8 cellular contexts compared by ENCODE assay signal in genomic region chr20:34955232-34956040, GRCh38. TPM values are rescaled to one million over a fixed set of nuclear protein-coding genes. Genes with fewer than 3 reads are reported as not detected.
A peak's percentile ranks its signal among the peaks of the same experiment; 100 is the strongest.
DNase-seq lines count a peak whose midpoint lies in the region; ATAC-seq and TF ChIP-seq lines count a peak whose summit lies in the region.

GSS (minus strand) TSS chr20:34955806; CDS start chr20:34951852, 3,954 bp downstream.
MYH7B (plus strand) TSS chr20:34955868; CDS start chr20:34978006, 22,138 bp downstream.

- peak; percentile 90 for DNase-seq in NCI-H187 (lab: John Stamatoyannopoulos, UW)
- DNase-seq in T-helper 2 cell: peak; percentile 91 to 98 (median 95)
- peak; percentile 93 to 99 for DNase-seq in ascending aorta (ENCODE audit: low spot score in 2 of 2)
- peak; percentile 98 to 100 (median 100) for DNase-seq in right cardiac atrium
- DNase-seq in pulmonary artery endothelial cell (ENCODE audit: low read depth, low spot score): peak; percentile 77
- peak; percentile 97 to 99 for DNase-seq in uterus

- TF ChIP-seq POLR2A in uterus (IDR thresholded peaks at IDR 0.05): peak; percentile 82

- H3K9me3 ChIP-seq in ascending aorta (no peaks in the 10 kb centered on the region), right cardiac atrium (ENCODE audit: control insufficient read depth, low read length) (no peaks in the 10 kb centered on the region), uterus (no peaks in the 10 kb centered on the region)

- under 1% methylated on average over 62 of the region's 62 CpGs for WGBS in right cardiac atrium

- peak; percentile 49 to 85 (median 77) for TF ChIP-seq CTCF in ascending aorta (IDR thresholded peaks at IDR 0.05)
- TF ChIP-seq CTCF in uterus (IDR thresholded peaks at IDR 0.05): peak; percentile 44 to 72 (median 60)

- H3K27ac ChIP-seq in ascending aorta (peak within 1 kb of the TSS; percentile 89 to 91), right cardiac atrium (ENCODE audit: low read length) (peak within 1 kb of the TSS; percentile 71), uterus (peak within 1 kb of the TSS; percentile 91 to 92)

- H3K4me3 ChIP-seq in ascending aorta: peak within 1 kb of the TSS; percentile 60 to 74
- peak within 1 kb of the TSS; percentile 46 for H3K4me3 ChIP-seq in right cardiac atrium (ENCODE audit: low read length)
- H3K4me3 ChIP-seq in uterus: peak within 1 kb of the TSS; percentile 64 to 84

- ATAC-seq in GM18499 (IDR thresholded peaks at IDR 0.05; ENCODE audit: insufficient read depth, unreplicated experiment) (peak; percentile 67), HG02943 (IDR thresholded peaks at IDR 0.05; ENCODE audit: low read depth, unreplicated experiment) (peak; percentile 81), right cardiac atrium (peak; percentile 97)

- intact Hi-C loops in ascending aorta (cut with DNase I) (loop anchor here (1.0 to 5.0 kb wide), 4 partner anchors 33 to 137 kb away; partner anchors contain the start of genes NCOA6 and TRPC4AP), right cardiac atrium (cut with DNase I) (loop anchor here in 3 of 4 donors (2.0 to 5.0 kb wide), 2 partner anchors 81 to 83 kb away; partner anchors contain the start of gene GGT7 (in 1 of the 3)), uterus (cut with DNase I; ENCODE audit: low total_unique reads) (loop anchor here (5.0 kb wide), 1 partner anchor 83 kb away; the partner anchor contains the start of gene GGT7)

- H3K27me3 ChIP-seq in ascending aorta (no peaks in the 10 kb centered on the region), right cardiac atrium (ENCODE audit: control insufficient read depth, insufficient read depth) (no peaks in the 10 kb centered on the region), uterus (no peaks in the 10 kb centered on the region)

- H3K4me1 ChIP-seq in ascending aorta (peaks cover 4 to 5% of the 10 kb centered on the region in 2 donors), right cardiac atrium (ENCODE audit: control insufficient read depth, insufficient read depth, low read length) (no peaks in the 10 kb centered on the region), uterus (no peaks in the 10 kb centered on the region)

- peaks cover 0 to 4% of the 10 kb centered on the region in 2 donors for H3K36me3 ChIP-seq in ascending aorta
- no peaks in the 10 kb centered on the region for H3K36me3 ChIP-seq in uterus

RNA-seq across cellular contexts. Expression of gene GSS, which starts in this region (rescaled TPM):
- total RNA-seq in ascending aorta (40.7 TPM), right cardiac atrium (10 to 100 TPM; 23.6 to 32.6 (median 26.3) TPM), pulmonary artery endothelial cell (49.1 and 59.8 TPM in 2 replicates), uterus (10 to 100 TPM in 3 of 4 donors, 1 to 10 TPM in 1; 3.8 to 47.2 (median 16.5) TPM)
- polyA plus RNA-seq in right cardiac atrium: 37.7 TPM

RNA-seq across cellular contexts. Expression of gene MYH7B, which starts in this region (rescaled TPM):
- total RNA-seq in ascending aorta (4.7 TPM), right cardiac atrium (100 to 1,000 TPM in 2 of 4 donors, 10 to 100 TPM in 2; 43.3 to 134 (median 99.2) TPM), pulmonary artery endothelial cell (under 0.01 and 0.13 TPM in 2 replicates), uterus (1 to 10 TPM in 1 of 4 donors, under 1 TPM in 2, not detected in 1; 0.41 to 3.0 (median 0.51) TPM)
- 125 TPM for polyA plus RNA-seq in right cardiac atrium

Comparison
In these comparisons a context has a peak if more than half of its experiments do, and no peak if none do; other contexts are left out.
1. Peak in every context shown above with its lines: DNase-seq, ATAC-seq, H3K4me3 ChIP-seq and H3K27ac ChIP-seq.